In the genomic region with DNA sequence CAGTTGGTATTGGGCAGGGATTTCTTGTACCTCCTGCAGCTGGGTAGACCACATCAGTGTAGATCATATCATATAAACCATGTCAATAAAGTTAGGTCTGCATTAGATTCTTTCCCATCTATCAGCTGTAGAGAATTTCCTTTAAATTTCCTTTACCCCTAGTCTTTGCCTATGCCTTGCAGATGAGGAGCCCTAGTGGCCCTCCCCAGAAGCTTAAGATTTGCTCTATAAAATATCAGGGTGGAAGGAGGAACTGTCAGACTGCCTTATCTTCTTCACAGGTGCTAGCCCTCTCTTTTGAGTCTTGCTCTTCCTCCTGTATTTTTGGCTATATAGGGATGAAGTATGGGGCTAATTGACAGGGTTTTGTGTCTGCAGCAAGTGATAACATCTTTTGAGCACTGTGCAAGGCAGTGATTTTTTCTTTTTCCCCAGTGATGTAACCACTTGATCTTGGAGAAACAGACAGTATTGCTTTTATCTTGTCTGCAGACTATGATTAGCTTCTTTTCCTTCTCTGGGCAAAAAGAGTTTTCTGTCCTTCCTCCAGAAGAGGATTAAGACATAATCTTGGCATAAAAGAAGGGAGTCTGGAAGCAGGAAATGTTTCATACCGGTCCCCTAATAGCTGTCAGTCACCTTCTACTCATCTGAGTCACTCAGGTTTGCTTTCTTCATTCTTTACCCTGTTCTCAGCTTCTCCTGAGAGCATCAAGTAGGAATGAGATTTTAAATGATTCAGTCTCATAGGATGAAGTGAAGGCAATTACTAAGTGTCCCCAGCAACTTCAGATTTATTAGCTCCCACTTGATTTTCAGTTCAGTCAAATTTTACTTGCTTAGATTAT, we compare ENCODE assay signal across 18 cellular contexts.
DNase-seq lines count a peak whose midpoint lies in the region; ATAC-seq and TF ChIP-seq lines count a peak whose summit lies in the region.
"Had no signal": no experiment of that assay in that cellular context is flagged by ENCODE, and none has a peak within 500 bp of the region (broad histone marks: within the 10 kb centered on the region; RNA-seq: fewer than 3 reads in every experiment).

No MANE protein-coding gene starts in this region.

- H3K36me3 Mint-ChIP-seq in nephron progenitor cell (ENCODE audit: low read depth) = no peaks in the 10 kb centered on the region

- H3K4me1 Mint-ChIP-seq in nephron progenitor cell = peaks cover 18% of the 10 kb centered on the region

- DNase-seq in NCI-H82 (lab: John Stamatoyannopoulos, UW) (peak; percentile 5), NCI-H82 treated with DMSO at 0.1 percent for 48 hours (lab: John Stamatoyannopoulos, UW; ENCODE audit: unreplicated experiment) (no peak), astrocyte of the hippocampus (ENCODE audit: low read depth, low spot score) (peak; percentile 1), nephron progenitor cell (no peak), globus pallidus (ENCODE audit: low spot score) (no peak), NCI-H2171 treated with DMSO at 0.1 percent for 48 hours (lab: John Stamatoyannopoulos, UW) (no peak)
- DNase-seq: DND-41, HFFc6, KBM-7, MV-4-11, NCI-H1417 treated with DMSO at 0.1 percent for 48 hours, NCI-H2029 treated with DMSO at 0.1 percent for 48 hours, NCI-H345, NCI-H526, SIG-M5 had no signal

- ATAC-seq in HG03342 (IDR thresholded peaks at IDR 0.05; ENCODE audit: unreplicated experiment) = no peak
- ATAC-seq in HG03108 (IDR thresholded peaks at IDR 0.05; ENCODE audit: unreplicated experiment) = no peak
- ATAC-seq: GM12878 had no signal

- H3K4me3 Mint-ChIP-seq in nephron progenitor cell = no peak overlapping the region
- H3K4me3 Mint-ChIP-seq: HFFc6 had no signal

- TF ChIP-seq CTCF in nephron progenitor cell (IDR thresholded peaks at IDR 0.05) = no peak

- no peaks in the 10 kb centered on the region for H3K27me3 Mint-ChIP-seq in nephron progenitor cell (ENCODE audit: low read depth, poor library complexity)

- peak overlapping the region; percentile 97 for H3K27ac Mint-ChIP-seq in nephron progenitor cell
- H3K27ac Mint-ChIP-seq: HFFc6 had no signal

- H3K9me3 Mint-ChIP-seq in nephron progenitor cell = no peaks in the 10 kb centered on the region

Comparison
In these comparisons a context has a peak if more than half of its experiments do, and no peak if none do; other contexts are left out.
1. DNase-seq: peak in NCI-H82 (single experiment) and astrocyte of the hippocampus (single experiment); none in NCI-H82 treated with DMSO at 0.1 percent for 48 hours (single experiment), nephron progenitor cell (single experiment), globus pallidus (single experiment) and NCI-H2171 treated with DMSO at 0.1 percent for 48 hours (single experiment).